ENCODE assay signal across 20 cellular contexts in genomic region chr4:165838575-165838974, GRCh38. TPM values are rescaled to one million over a fixed set of nuclear protein-coding genes. Genes with fewer than 3 reads are reported as not detected.
A peak's percentile ranks its signal among the peaks of the same experiment; 100 is the strongest.
DNase-seq lines count a peak whose midpoint lies in the region; ATAC-seq, FAIRE-seq and TF ChIP-seq lines count a peak whose summit lies in the region.
"Had no signal": no experiment of that assay in that cellular context is flagged by ENCODE, and none has a peak within 500 bp of the region (broad histone marks: within the 10 kb centered on the region; RNA-seq: fewer than 3 reads in every experiment).

No MANE protein-coding gene starts in this region.

- POLR2A ChIA-PET in HepG2 (lab: Yijun Ruan, JAX): no interaction called here

- H3K9me3 ChIP-seq in right lobe of liver: no peaks in the 10 kb centered on the region
- no peaks in the 10 kb centered on the region for H3K9me3 ChIP-seq in HepG2 (ENCODE audit: low read length)
- H3K9me3 ChIP-seq in lower lobe of right lung: no peaks in the 10 kb centered on the region
- no peaks in the 10 kb centered on the region for H3K9me3 ChIP-seq in upper lobe of right lung
- H3K9me3 ChIP-seq in esophagus squamous epithelium: no peaks in the 10 kb centered on the region
- H3K9me3 ChIP-seq: A549; BLaER1 treated with 17β-estradiol and CSF1 and Interleukin-3, amounts not matched to agents 10 nM and 100 nM had no signal

- TF ChIP-seq POLR2A in right lobe of liver (IDR thresholded peaks at IDR 0.05): no peak
- TF ChIP-seq POLR2A in HepG2 (IDR thresholded peaks at IDR 0.05; ENCODE audit: insufficient read depth in 1 of 2, low read depth in 2 of 2, low read length in 2 of 2): no peak
- TF ChIP-seq POLR2A in esophagus squamous epithelium (IDR thresholded peaks at IDR 0.05): no peak

- TF ChIP-seq EP300 in HepG2 (IDR thresholded peaks at IDR 0.05; ENCODE audit: low read depth in 2 of 2, low read length in 2 of 2) (no peak), HepG2 (CRISPR knock-in tag; IDR thresholded peaks at IDR 0.05; ENCODE audit: borderline replicate concordance) (no peak)

- no peak for FAIRE-seq in HepG2 (lab: Jason Lieb, UNC)
- FAIRE-seq: A549, H54 had no signal

- no peaks in the 10 kb centered on the region for H3K79me2 ChIP-seq in HepG2 (ENCODE audit: insufficient read depth, low read length)

- no peaks in the 10 kb centered on the region for H4K20me1 ChIP-seq in HepG2 (ENCODE audit: insufficient read depth, low read length)
- H4K20me1 ChIP-seq: BLaER1 treated with 17β-estradiol and CSF1 and Interleukin-3, amounts not matched to agents 10 nM and 100 nM had no signal

- no peak for TF ChIP-seq RAD21 in HepG2 (CRISPR knock-in tag; IDR thresholded peaks at IDR 0.05)

- H3K4me3 ChIP-seq in right lobe of liver: no peak overlapping the region
- H3K4me3 ChIP-seq in HepG2 (replicated peaks in 1 of 3; ENCODE audit: insufficient read depth in 1 of 3, low read depth in 2 of 3, low read length in 3 of 3): no peak overlapping the region
- no peak overlapping the region for H3K4me3 ChIP-seq in lower lobe of right lung
- no peak overlapping the region for H3K4me3 ChIP-seq in upper lobe of right lung
- no peak overlapping the region for H3K4me3 ChIP-seq in esophagus squamous epithelium
- H3K4me3 ChIP-seq: A549; BLaER1 treated with 17β-estradiol and CSF1 and Interleukin-3, amounts not matched to agents 10 nM and 100 nM had no signal

- H3K27ac ChIP-seq in right lobe of liver (peak overlapping the region in 1 of 3 donors; percentile 34), HepG2 (ENCODE audit: extremely low read length, insufficient read depth, low read length) (no peak overlapping the region), lower lobe of right lung (peak overlapping the region; percentile 63), upper lobe of right lung (peak overlapping the region; percentile 63), esophagus squamous epithelium (peak overlapping the region in 2 of 4 donors; percentile 43 to 55)
- H3K27ac ChIP-seq: A549; BLaER1 treated with 17β-estradiol and CSF1 and Interleukin-3, amounts not matched to agents 10 nM and 100 nM had no signal

- no TSS peak for BruUV-seq in HepG2 (replicated peaks; lab: Mats Ljungman, UMichigan)

- H3K4me2 ChIP-seq in HepG2 (ENCODE audit: low read depth, low read length): no peak overlapping the region
- H3K4me2 ChIP-seq: A549; BLaER1 treated with 17β-estradiol and CSF1 and Interleukin-3, amounts not matched to agents 10 nM and 100 nM had no signal

- H3K27me3 ChIP-seq in right lobe of liver (no peaks in the 10 kb centered on the region), HepG2 (ENCODE audit: control insufficient read depth in 1 of 2, insufficient read depth in 2 of 2, low read length in 2 of 2) (no peaks in the 10 kb centered on the region), lower lobe of right lung (ENCODE audit: low read depth) (no peaks in the 10 kb centered on the region), upper lobe of right lung (no peaks in the 10 kb centered on the region), esophagus squamous epithelium (no peaks in the 10 kb centered on the region)
- H3K27me3 ChIP-seq: BLaER1 treated with 17β-estradiol and CSF1 and Interleukin-3, amounts not matched to agents 10 nM and 100 nM had no signal

- 21% methylated on average over 1 of the region's 1 CpG for WGBS in right lobe of liver (ENCODE audit: insufficient coverage, low coverage, low lambda C conversion rate, missing lambda C conversion rate)
- 75% methylated on average over 1 of the region's 1 CpG for WGBS in HepG2 (ENCODE audit: low lambda C conversion rate)
- 90 to 91% methylated on average over 1 of the region's 1 CpG for WGBS in esophagus squamous epithelium, 2 donors

- no peak for TF ChIP-seq CTCF in right lobe of liver (IDR thresholded peaks at IDR 0.05)
- TF ChIP-seq CTCF in HepG2 (CRISPR knock-in tag; IDR thresholded peaks at IDR 0.05): no peak
- no peak for TF ChIP-seq CTCF in lower lobe of right lung (IDR thresholded peaks at IDR 0.05)
- no peak for TF ChIP-seq CTCF in upper lobe of right lung (IDR thresholded peaks at IDR 0.05)
- no peak for TF ChIP-seq CTCF in esophagus squamous epithelium (IDR thresholded peaks at IDR 0.05)

- no peaks in the 10 kb centered on the region for H3K36me3 ChIP-seq in right lobe of liver
- H3K36me3 ChIP-seq in HepG2 (replicated peaks in 1 of 2; ENCODE audit: control insufficient read depth in 1 of 2, insufficient read depth in 2 of 2, low read length in 2 of 2): no peaks in the 10 kb centered on the region
- H3K36me3 ChIP-seq in lower lobe of right lung: no peaks in the 10 kb centered on the region
- no peaks in the 10 kb centered on the region for H3K36me3 ChIP-seq in upper lobe of right lung
- H3K36me3 ChIP-seq in esophagus squamous epithelium: no peaks in the 10 kb centered on the region
- H3K36me3 ChIP-seq: BLaER1 treated with 17β-estradiol and CSF1 and Interleukin-3, amounts not matched to agents 10 nM and 100 nM had no signal

- in situ Hi-C loops in HepG2 (cut with HindIII; ENCODE audit: extremely low pct_ligation_motif_present, low pct_unique_long_range_greater_than_20kb): no loop called here

- intact Hi-C loops in right lobe of liver (cut with DNase I) (no loop called here), HepG2 (cut with micrococcal nuclease; ENCODE audit: unreplicated experiment) (no loop called here), lower lobe of right lung (cut with DNase I) (no loop called here), upper lobe of right lung (cut with DNase I) (no loop called here), esophagus squamous epithelium (cut with DNase I) (no loop called here)

- H3K4me1 ChIP-seq in right lobe of liver (no peaks in the 10 kb centered on the region), HepG2 (ENCODE audit: insufficient read depth, low read length) (no peaks in the 10 kb centered on the region), lower lobe of right lung (no peaks in the 10 kb centered on the region), upper lobe of right lung (no peaks in the 10 kb centered on the region), esophagus squamous epithelium (no peaks in the 10 kb centered on the region)
- H3K4me1 ChIP-seq: A549; BLaER1 treated with 17β-estradiol and CSF1 and Interleukin-3, amounts not matched to agents 10 nM and 100 nM had no signal

- H2AFZ ChIP-seq in HepG2 (ENCODE audit: low read length): no peak overlapping the region

- CTCF ChIA-PET in HepG2 (lab: Yijun Ruan, JAX; ENCODE audit: low intra/inter-chr PET ratio, low total read pairs): no interaction called here

- no peak overlapping the region for H3K9ac ChIP-seq in HepG2 (ENCODE audit: insufficient read depth, low read depth, low read length)
- H3K9ac ChIP-seq: BLaER1 treated with 17β-estradiol and CSF1 and Interleukin-3, amounts not matched to agents 10 nM and 100 nM had no signal

- peak; percentile 62 to 88 (median 73) for ATAC-seq in right lobe of liver
- no peak for ATAC-seq in HepG2
- ATAC-seq in lower lobe of right lung: peak in 1 of 2 donors; percentile 62
- ATAC-seq in upper lobe of right lung: no peak
- ATAC-seq: A549, PC-3 had no signal

- DNase-seq in right lobe of liver (no peak), HepG2 (ENCODE audit: low spot score) (no peak), glomerular endothelial cell (ENCODE audit: extremely low read depth, low read depth, low spot score) (peak; percentile 16), lower lobe of right lung (no peak), upper lobe of right lung (no peak), esophagus squamous epithelium (lab: John Stamatoyannopoulos, UW) (no peak)
- no peak for DNase-seq in central memory CD4-positive, alpha-beta T cell
- no peak for DNase-seq in activated CD4-positive, alpha-beta T cell treated with anti-CD3 and anti-CD28 coated beads for 4 hours
- DNase-seq: DMS79, KBM-7, MV-4-11, NCI-H1417 treated with DMSO at 0.1 percent for 48 hours, NCI-H187 treated with DMSO at 0.1 percent for 48 hours, NCI-H2227 treated with DMSO at 0.1 percent for 48 hours, NCI-H510A treated with DMSO at 0.1 percent for 48 hours, PC-3, RPMI8226 had no signal

RNA-seq across cellular contexts. Expression of gene TLL1, which starts 34.5 kb away (rescaled TPM):
- total RNA-seq in right lobe of liver: under 1 TPM; 0.15 to 0.34 (median 0.26) TPM
- not detected in 2 replicates for total RNA-seq in HepG2 (2016; rRNA removed; fragmentation: Illumina TruSeq; extraction: Trizol)
- not detected in 2 replicates for total RNA-seq in HepG2 (2016; cell fraction: cytosol; rRNA removed; fragmentation: Illumina TruSeq; extraction: Trizol; ENCODE audit: low read depth)
- total RNA-seq in HepG2 (2016; cell fraction: insoluble cytoplasmic fraction; rRNA removed; fragmentation: Illumina TruSeq; extraction: Trizol): not detected in 2 replicates
- total RNA-seq in HepG2 (2016; cell fraction: membrane; rRNA removed; fragmentation: Illumina TruSeq; extraction: Trizol): not detected in 2 replicates
- not detected in 2 replicates for total RNA-seq in HepG2 (2016; cell fraction: nucleus; rRNA removed; fragmentation: Illumina TruSeq; extraction: Trizol)
- polyA plus RNA-seq in HepG2 (2011; rRNA removed): not detected in 2 replicates
- not detected in 2 replicates for polyA plus RNA-seq in HepG2 (2011; cell fraction: cytosol; rRNA removed)
- not detected in 2 replicates for polyA plus RNA-seq in HepG2 (2011; cell fraction: nucleus; rRNA removed)
- polyA plus RNA-seq in HepG2 (2012): not detected in 2 replicates
- not detected in 2 replicates for polyA plus RNA-seq in HepG2 (2016; cell fraction: cytosol; fragmentation: Illumina TruSeq; extraction: Trizol; ENCODE audit: low read depth)
- polyA plus RNA-seq in HepG2 (2016; cell fraction: insoluble cytoplasmic fraction; fragmentation: Illumina TruSeq; extraction: Trizol; ENCODE audit: low read depth): not detected in 2 replicates
- polyA plus RNA-seq in HepG2 (2016; cell fraction: membrane; fragmentation: Illumina TruSeq; extraction: Trizol; ENCODE audit: low read depth): not detected in 2 replicates
- polyA plus RNA-seq in HepG2 (2016; cell fraction: nucleus; fragmentation: Illumina TruSeq; extraction: Trizol; ENCODE audit: insufficient read depth, low read depth): not detected in 2 replicates
- 0.02 TPM in 1 of 2 replicates, not detected in the other for polyA minus RNA-seq in HepG2 (2011; rRNA and poly(A)+ RNA removed; ENCODE audit: low replicate concordance)
- not detected in 2 replicates for polyA minus RNA-seq in HepG2 (2011; cell fraction: cytosol; rRNA and poly(A)+ RNA removed)
- not detected in 2 replicates for polyA minus RNA-seq in HepG2 (2011; cell fraction: nucleus; rRNA and poly(A)+ RNA removed)
- 2.9 and 10.8 TPM in 2 replicates for total RNA-seq in glomerular endothelial cell
- 4.7 TPM for total RNA-seq in lower lobe of right lung
- 9.6 TPM for total RNA-seq in upper lobe of right lung
- 1 to 10 TPM in 2 of 4 donors, under 1 TPM in 2; 0.57 to 4.8 (median 1.2) TPM for total RNA-seq in esophagus squamous epithelium

Comparison
In these comparisons a context has a peak if more than half of its experiments do, and no peak if none do; other contexts are left out.
1. ATAC-seq: peak in right lobe of liver (4 of 4); none in HepG2 (single experiment) and upper lobe of right lung (single experiment).